Comparison of ENCODE assay signal across 16 cellular contexts in genomic region chr9:75539558-75539957, GRCh38.
DNase-seq lines count a peak whose midpoint lies in the region; ATAC-seq and TF ChIP-seq lines count a peak whose summit lies in the region.
"Had no signal": no experiment of that assay in that cellular context is flagged by ENCODE, and none has a peak within 500 bp of the region (broad histone marks: within the 10 kb centered on the region; RNA-seq: fewer than 3 reads in every experiment).

No MANE protein-coding gene starts in this region.

- no peak overlapping the region for H3K27ac Mint-ChIP-seq in activated CD4-positive, alpha-beta memory T cell treated with anti-CD3 and anti-CD28 coated beads, Interleukin-2, amount 10 ng/mL, durations not matched to agents 7 days and 5 days
- no peak overlapping the region for H3K27ac Mint-ChIP-seq in activated naive CD4-positive, alpha-beta T cell treated with anti-CD3 and anti-CD28 coated beads, Interleukin-2, amount 50 U/mL, for 72 hours
- H3K27ac Mint-ChIP-seq: CD8-positive, alpha-beta memory T cell; H9 had no signal

- no peaks in the 10 kb centered on the region for H3K36me3 Mint-ChIP-seq in activated CD4-positive, alpha-beta memory T cell treated with anti-CD3 and anti-CD28 coated beads, Interleukin-2, amount 10 ng/mL, durations not matched to agents 7 days and 5 days (ENCODE audit: low read depth)
- no peaks in the 10 kb centered on the region for H3K36me3 Mint-ChIP-seq in activated naive CD4-positive, alpha-beta T cell treated with anti-CD3 and anti-CD28 coated beads, Interleukin-2, amount 50 U/mL, for 72 hours
- H3K36me3 Mint-ChIP-seq: CD8-positive, alpha-beta memory T cell had no signal

- peaks cover 16% of the 10 kb centered on the region for H3K9me3 ChIP-seq in left ventricle myocardium inferior (replicated peaks)
- H3K9me3 ChIP-seq: Caco-2 had no signal

- no peaks in the 10 kb centered on the region for H3K36me3 ChIP-seq in left ventricle myocardium inferior
- H3K36me3 ChIP-seq: BLaER1 had no signal

- intact Hi-C loops in Right ventricle myocardium superior (cut with DNase I) = no loop called here
- intact Hi-C loops in left ventricle myocardium inferior (cut with micrococcal nuclease) = no loop called here

- H3K4me1 Mint-ChIP-seq in activated CD4-positive, alpha-beta memory T cell treated with anti-CD3 and anti-CD28 coated beads, Interleukin-2, amount 10 ng/mL, durations not matched to agents 7 days and 5 days = no peaks in the 10 kb centered on the region
- H3K4me1 Mint-ChIP-seq: CD8-positive, alpha-beta memory T cell; H9 had no signal

- no peaks in the 10 kb centered on the region for H3K27me3 Mint-ChIP-seq in activated CD4-positive, alpha-beta memory T cell treated with anti-CD3 and anti-CD28 coated beads, Interleukin-2, amount 10 ng/mL, durations not matched to agents 7 days and 5 days
- H3K27me3 Mint-ChIP-seq: CD8-positive, alpha-beta memory T cell had no signal

- no peaks in the 10 kb centered on the region for H3K27me3 ChIP-seq in left ventricle myocardium inferior (ENCODE audit: low read depth)
- H3K27me3 ChIP-seq: BLaER1 had no signal

- H3K4me3 ChIP-seq in left ventricle myocardium inferior = no peak overlapping the region
- H3K4me3 ChIP-seq in fibroblast of mammary gland (ENCODE audit: control insufficient read depth, low read depth, low read length) = no peak overlapping the region
- H3K4me3 ChIP-seq: BLaER1 had no signal

- peak; percentile 46 for ATAC-seq in Right ventricle myocardium superior (ENCODE audit: poor library complexity)
- no peak for ATAC-seq in activated naive CD4-positive, alpha-beta T cell treated with anti-CD3 and anti-CD28 coated beads, Interleukin-2, amount 50 U/mL, for 72 hours

- POLR2A ChIA-PET in activated CD4-positive, alpha-beta memory T cell treated with anti-CD3 and anti-CD28 coated beads, Interleukin-2, amount 10 ng/mL, durations not matched to agents 7 days and 5 days (lab: Charles Lee) = no interaction called here

- no peak for DNase-seq in Right ventricle myocardium superior
- no peak for DNase-seq in left ventricle myocardium inferior
- DNase-seq in fibroblast of mammary gland (ENCODE audit: low read depth) = peak; percentile 1
- peak; percentile 26 for DNase-seq in superior temporal gyrus (ENCODE audit: extremely low spot score)
- DNase-seq in activated CD4-positive, alpha-beta memory T cell treated with anti-CD3 and anti-CD28 coated beads, Interleukin-2, amount 10 ng/mL, durations not matched to agents 7 days and 5 days = no peak
- no peak for DNase-seq in SHP77 treated with DMSO at 0.1 percent for 48 hours (lab: John Stamatoyannopoulos, UW)
- DNase-seq in activated naive CD4-positive, alpha-beta T cell treated with anti-CD3 and anti-CD28 coated beads, Interleukin-2, amount 50 U/mL, for 72 hours (ENCODE audit: low spot score in 2 of 2) = no peak
- DNase-seq: 8988T; AML-193; Caco-2; CD8-positive, alpha-beta memory T cell; DND-41; GDM1; GOT3; H9 had no signal

- no peaks in the 10 kb centered on the region for H3K4me1 ChIP-seq in left ventricle myocardium inferior
- H3K4me1 ChIP-seq: BLaER1, Caco-2 had no signal

- CTCF ChIA-PET in activated CD4-positive, alpha-beta memory T cell treated with anti-CD3 and anti-CD28 coated beads, Interleukin-2, amount 10 ng/mL, durations not matched to agents 7 days and 5 days (lab: Charles Lee) = interaction anchor here (0.6 kb wide), 1 partner anchor 79 kb away, joined by 3 read pairs; no protein-coding TSS in a partner anchor

- no peaks in the 10 kb centered on the region for H3K9me3 Mint-ChIP-seq in activated CD4-positive, alpha-beta memory T cell treated with anti-CD3 and anti-CD28 coated beads, Interleukin-2, amount 10 ng/mL, durations not matched to agents 7 days and 5 days
- peaks cover 0 to 5% of the 10 kb centered on the region in 2 donors for H3K9me3 Mint-ChIP-seq in activated naive CD4-positive, alpha-beta T cell treated with anti-CD3 and anti-CD28 coated beads, Interleukin-2, amount 50 U/mL, for 72 hours

- no peak overlapping the region for H3K27ac ChIP-seq in left ventricle myocardium inferior (replicated peaks)
- H3K27ac ChIP-seq: BLaER1 had no signal

- H3K4me3 Mint-ChIP-seq in activated CD4-positive, alpha-beta memory T cell treated with anti-CD3 and anti-CD28 coated beads, Interleukin-2, amount 10 ng/mL, durations not matched to agents 7 days and 5 days = no peak overlapping the region
- H3K4me3 Mint-ChIP-seq: CD8-positive, alpha-beta memory T cell; H9 had no signal

- TF ChIP-seq CTCF in left ventricle myocardium inferior (IDR thresholded peaks at IDR 0.05; ENCODE audit: borderline replicate concordance) = no peak
- TF ChIP-seq CTCF in fibroblast of mammary gland (conservative IDR thresholded peaks at IDR 0.05; ENCODE audit: control insufficient read depth, insufficient read depth, low read depth, low read length) = no peak

Comparison
In these comparisons a context has a peak if more than half of its experiments do, and no peak if none do; other contexts are left out.
1. DNase-seq: peak in fibroblast of mammary gland (single experiment) and superior temporal gyrus (single experiment); none in Right ventricle myocardium superior (single experiment), left ventricle myocardium inferior (single experiment), activated CD4-positive, alpha-beta memory T cell treated with anti-CD3 and anti-CD28 coated beads, Interleukin-2, amount 10 ng/mL, durations not matched to agents 7 days and 5 days (single experiment), SHP77 treated with DMSO at 0.1 percent for 48 hours (single experiment) and activated naive CD4-positive, alpha-beta T cell treated with anti-CD3 and anti-CD28 coated beads, Interleukin-2, amount 50 U/mL, for 72 hours (0 of 2).